15 cellular contexts compared by ENCODE assay signal in the genomic region with DNA sequence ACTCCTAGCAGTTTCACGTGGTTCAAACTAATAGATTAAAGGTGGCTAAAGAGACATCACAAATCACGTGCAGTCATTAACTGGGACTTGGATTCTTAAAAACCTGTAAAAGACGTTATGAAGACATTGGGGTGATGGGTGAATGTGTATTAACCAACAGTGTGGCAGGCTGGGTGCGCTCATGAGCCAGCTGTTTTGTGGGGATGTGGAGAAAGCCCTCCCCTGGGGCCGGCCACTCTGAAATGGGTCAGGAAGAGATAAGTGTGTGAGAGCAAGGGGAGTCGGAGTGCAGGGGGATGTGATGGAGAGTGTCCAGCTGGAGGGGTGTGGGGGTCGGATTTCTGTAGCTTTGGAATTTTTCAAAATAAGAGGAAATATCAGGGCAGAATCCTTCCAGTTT. TPM values are rescaled to one million over a fixed set of nuclear protein-coding genes. Genes with fewer than 3 reads are reported as not detected.
DNase-seq lines count a peak whose midpoint lies in the region; ATAC-seq and TF ChIP-seq lines count a peak whose summit lies in the region.
"Had no signal": no experiment of that assay in that cellular context is flagged by ENCODE, and none has a peak within 500 bp of the region (broad histone marks: within the 10 kb centered on the region; RNA-seq: fewer than 3 reads in every experiment).

No MANE protein-coding gene starts in this region.

- H3F3A ChIP-seq in OCI-LY1 (ENCODE audit: insufficient read depth, low read length): no peaks in the 10 kb centered on the region

- peaks cover 88% of the 10 kb centered on the region for H3K4me1 ChIP-seq in OCI-LY1 (ENCODE audit: insufficient read depth, low read length, severe bottlenecking)

- H3K27ac ChIP-seq in OCI-LY1 (ENCODE audit: low read depth, low read length, poor library complexity, severe bottlenecking): no peak overlapping the region
- H3K27ac ChIP-seq: PC-9, thoracic aorta had no signal

- intact Hi-C loops in dendritic cell treated with granulocyte-macrophage colony-stimulating factor and Interleukin-4, amounts not matched to agents 40 ng/mL and 50 ng/mL, for 4 days (cut with micrococcal nuclease): no loop called here

- H3K9me3 Mint-ChIP-seq in activated T-cell treated with anti-CD3 and anti-CD28 coated beads, Interleukin-2, amount 50 U/mL, for 4 hours: no peaks in the 10 kb centered on the region
- no peaks in the 10 kb centered on the region for H3K9me3 Mint-ChIP-seq in dendritic cell treated with granulocyte-macrophage colony-stimulating factor and Interleukin-4, amounts not matched to agents 40 ng/mL and 50 ng/mL, for 4 days
- H3K9me3 Mint-ChIP-seq in stimulated activated memory B cell treated with anti-CD40 and anti-IgM and Interleukin-4, amounts not matched to agents 10 μg/mL and 1 μg/mL and 100 μg/mL, for 72 hours: no peaks in the 10 kb centered on the region

- H3K27me3 Mint-ChIP-seq in activated T-cell treated with anti-CD3 and anti-CD28 coated beads, Interleukin-2, amount 50 U/mL, for 4 hours (ENCODE audit: low read depth): no peaks in the 10 kb centered on the region
- no peaks in the 10 kb centered on the region for H3K27me3 Mint-ChIP-seq in dendritic cell treated with granulocyte-macrophage colony-stimulating factor and Interleukin-4, amounts not matched to agents 40 ng/mL and 50 ng/mL, for 4 days
- H3K27me3 Mint-ChIP-seq in stimulated activated memory B cell treated with anti-CD40 and anti-IgM and Interleukin-4, amounts not matched to agents 10 μg/mL and 1 μg/mL and 100 μg/mL, for 72 hours: no peaks in the 10 kb centered on the region

- H3K9ac ChIP-seq in OCI-LY1 (ENCODE audit: low read length): no peak overlapping the region

- H3K27me3 ChIP-seq in OCI-LY1 (ENCODE audit: insufficient read depth, low read length): no peaks in the 10 kb centered on the region

- H3K36me3 Mint-ChIP-seq in activated T-cell treated with anti-CD3 and anti-CD28 coated beads, Interleukin-2, amount 50 U/mL, for 4 hours (ENCODE audit: insufficient read depth): peaks cover 8% of the 10 kb centered on the region
- H3K36me3 Mint-ChIP-seq in dendritic cell treated with granulocyte-macrophage colony-stimulating factor and Interleukin-4, amounts not matched to agents 40 ng/mL and 50 ng/mL, for 4 days (ENCODE audit: low read depth): peaks cover 66% of the 10 kb centered on the region
- peaks cover 15% of the 10 kb centered on the region for H3K36me3 Mint-ChIP-seq in stimulated activated memory B cell treated with anti-CD40 and anti-IgM and Interleukin-4, amounts not matched to agents 10 μg/mL and 1 μg/mL and 100 μg/mL, for 72 hours

- H4K20me1 ChIP-seq in OCI-LY1 (ENCODE audit: insufficient read depth, low read length): no peaks in the 10 kb centered on the region

- peaks cover 87% of the 10 kb centered on the region for H3K4me1 Mint-ChIP-seq in activated T-cell treated with anti-CD3 and anti-CD28 coated beads, Interleukin-2, amount 50 U/mL, for 4 hours (ENCODE audit: low read depth)
- peaks cover 92% of the 10 kb centered on the region for H3K4me1 Mint-ChIP-seq in dendritic cell treated with granulocyte-macrophage colony-stimulating factor and Interleukin-4, amounts not matched to agents 40 ng/mL and 50 ng/mL, for 4 days (ENCODE audit: low read depth)
- H3K4me1 Mint-ChIP-seq in stimulated activated memory B cell treated with anti-CD40 and anti-IgM and Interleukin-4, amounts not matched to agents 10 μg/mL and 1 μg/mL and 100 μg/mL, for 72 hours: peaks cover 97% of the 10 kb centered on the region

- H3K4me3 Mint-ChIP-seq in activated T-cell treated with anti-CD3 and anti-CD28 coated beads, Interleukin-2, amount 50 U/mL, for 4 hours: peak overlapping the region; percentile 1
- H3K4me3 Mint-ChIP-seq in dendritic cell treated with granulocyte-macrophage colony-stimulating factor and Interleukin-4, amounts not matched to agents 40 ng/mL and 50 ng/mL, for 4 days: no peak overlapping the region
- H3K4me3 Mint-ChIP-seq in stimulated activated memory B cell treated with anti-CD40 and anti-IgM and Interleukin-4, amounts not matched to agents 10 μg/mL and 1 μg/mL and 100 μg/mL, for 72 hours: peak overlapping the region; percentile 49

- no peak for TF ChIP-seq CTCF in OCI-LY1 (IDR thresholded peaks at IDR 0.05; ENCODE audit: low read length)

- H3K36me3 ChIP-seq in OCI-LY1 (ENCODE audit: insufficient read depth, low read length): peaks cover 37% of the 10 kb centered on the region
- H3K36me3 ChIP-seq: thoracic aorta had no signal

- no peak overlapping the region for H2AFZ ChIP-seq in OCI-LY1 (ENCODE audit: low read length)
- H2AFZ ChIP-seq: PC-9 had no signal

- peak overlapping the region; percentile 14; the same call in 1 of the 2 replicates for H3K4me2 ChIP-seq in OCI-LY1 (ENCODE audit: low read length)
- H3K4me2 ChIP-seq: PC-9 had no signal

- ATAC-seq in activated T-cell treated with anti-CD3 and anti-CD28 coated beads, Interleukin-2, amount 50 U/mL, for 4 hours: no peak
- no peak for ATAC-seq in stimulated activated memory B cell treated with anti-CD40 and anti-IgM and Interleukin-4, amounts not matched to agents 10 μg/mL and 1 μg/mL and 100 μg/mL, for 72 hours
- ATAC-seq in GM21390 (IDR thresholded peaks at IDR 0.05; ENCODE audit: unreplicated experiment): no peak
- ATAC-seq: activated CD4-positive, CD25-positive, alpha-beta regulatory T cell treated with anti-CD3 and anti-CD28 coated beads, Interleukin-2, amount 50 U/mL, for 24 hours; left lobe of liver had no signal

- H3K4me3 ChIP-seq in OCI-LY1 (ENCODE audit: low read depth, low read length, poor library complexity, severe bottlenecking): no peak overlapping the region
- H3K4me3 ChIP-seq: PC-9, thoracic aorta had no signal

- H3K27ac Mint-ChIP-seq in dendritic cell treated with granulocyte-macrophage colony-stimulating factor and Interleukin-4, amounts not matched to agents 40 ng/mL and 50 ng/mL, for 4 days: peak overlapping the region; percentile 1
- H3K27ac Mint-ChIP-seq in stimulated activated memory B cell treated with anti-CD40 and anti-IgM and Interleukin-4, amounts not matched to agents 10 μg/mL and 1 μg/mL and 100 μg/mL, for 72 hours: no peak overlapping the region

- no peak for DNase-seq in activated T-cell treated with anti-CD3 and anti-CD28 coated beads, Interleukin-2, amount 50 U/mL, for 4 hours
- no peak for DNase-seq in activated T-cell treated with anti-CD3 and anti-CD28 coated beads, Interleukin-2, amount 50 U/mL, for 48 hours
- DNase-seq in NCI-H2107 treated with DMSO at 0.1 percent for 48 hours (lab: John Stamatoyannopoulos, UW; ENCODE audit: unreplicated experiment) (no peak), cerebellar cortex (ENCODE audit: low spot score) (no peak)
- DNase-seq: NCI-H1694 treated with DMSO at 0.1 percent for 48 hours, NCI-H510A treated with DMSO at 0.1 percent for 48 hours, PC-9 had no signal

- H3K9me2 ChIP-seq in OCI-LY1 (ENCODE audit: low read depth, low read length): no peaks in the 10 kb centered on the region

- no peaks in the 10 kb centered on the region for H3K9me3 ChIP-seq in OCI-LY1 (ENCODE audit: low read length)
- H3K9me3 ChIP-seq: thoracic aorta had no signal

- H3K79me2 ChIP-seq in OCI-LY1 (ENCODE audit: insufficient read depth, low read length): peaks cover 81% of the 10 kb centered on the region

RNA-seq across cellular contexts. Expression of a gene that starts 10.4 kb away (rescaled TPM):
- 100 to 1,000 TPM; 116 to 123 (median 118) TPM for total RNA-seq in activated T-cell treated with anti-CD3 and anti-CD28 coated beads, Interleukin-2, amount 50 U/mL, for 4 hours

RNA-seq across cellular contexts. Expression of a gene that starts 51.1 kb away (rescaled TPM):
- not detected for total RNA-seq in activated T-cell treated with anti-CD3 and anti-CD28 coated beads, Interleukin-2, amount 50 U/mL, for 4 hours
- total RNA-seq: left lobe of liver, PC-9, pulmonary artery endothelial cell had no signal

RNA-seq across cellular contexts. Expression of a gene that starts 53.8 kb away (rescaled TPM):
- under 1 TPM in 1 of 3 donors, not detected in 2; 0.13 TPM for total RNA-seq in activated T-cell treated with anti-CD3 and anti-CD28 coated beads, Interleukin-2, amount 50 U/mL, for 4 hours
